In the genomic region with DNA sequence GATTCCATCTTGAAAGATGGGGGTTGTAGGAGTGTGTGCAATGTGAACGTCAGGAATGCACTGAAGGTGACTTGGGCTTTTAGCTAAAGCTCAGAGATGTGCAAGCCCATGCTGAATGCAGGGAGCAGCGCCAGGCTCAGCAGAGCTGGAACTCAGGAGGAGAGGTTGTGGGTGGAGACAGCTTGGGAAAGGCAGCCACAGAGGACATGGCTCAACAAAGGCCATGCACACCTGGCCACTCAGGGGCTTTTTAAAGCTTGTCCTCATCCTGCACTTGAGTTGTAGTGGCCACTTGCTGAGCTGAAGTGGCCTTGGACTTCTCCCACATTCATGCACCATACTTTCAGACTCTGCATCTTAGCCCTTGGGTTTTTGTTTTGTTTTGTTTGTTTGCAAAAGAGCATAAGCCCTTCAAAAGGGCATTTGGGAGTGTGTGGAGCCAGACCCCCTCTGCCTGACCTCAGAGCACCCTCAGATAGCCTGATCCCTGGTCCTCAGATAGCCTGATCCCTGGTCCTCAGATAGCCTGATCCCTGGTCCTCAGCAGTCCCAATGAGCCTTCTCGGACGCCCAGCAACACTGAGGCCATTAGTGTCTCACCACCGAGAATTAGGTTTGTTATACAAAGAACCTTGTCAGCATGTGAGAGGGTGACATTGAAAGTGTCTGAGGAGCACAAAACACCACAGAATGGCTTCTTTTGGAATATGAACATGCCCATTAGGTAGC, we compare ENCODE assay signal across 13 cellular contexts. TPM values are rescaled to one million over a fixed set of nuclear protein-coding genes. Genes with fewer than 3 reads are reported as not detected.
DNase-seq lines count a peak whose midpoint lies in the region; ATAC-seq and TF ChIP-seq lines count a peak whose summit lies in the region.
"Had no signal": no experiment of that assay in that cellular context is flagged by ENCODE, and none has a peak within 500 bp of the region (broad histone marks: within the 10 kb centered on the region; RNA-seq: fewer than 3 reads in every experiment).

No MANE protein-coding gene starts in this region.

- no peaks in the 10 kb centered on the region for H3K9me3 Mint-ChIP-seq in activated CD8-positive, alpha-beta T cell treated with anti-CD3 and anti-CD28 coated beads, Interleukin-2, amount 10 ng/mL, durations not matched to agents 7 days and 5 days (ENCODE audit: insufficient read depth)
- H3K9me3 Mint-ChIP-seq in naive thymus-derived CD8-positive, alpha-beta T cell: no peaks in the 10 kb centered on the region

- H3K36me3 Mint-ChIP-seq in activated CD8-positive, alpha-beta T cell treated with anti-CD3 and anti-CD28 coated beads, Interleukin-2, amount 10 ng/mL, durations not matched to agents 7 days and 5 days (ENCODE audit: low read depth): peaks cover 87% of the 10 kb centered on the region
- H3K36me3 Mint-ChIP-seq in naive thymus-derived CD8-positive, alpha-beta T cell: peaks cover 18 to 61% (median 31%) of the 10 kb centered on the region in 3 donors

- no peak overlapping the region for H3K4me3 ChIP-seq in foreskin fibroblast (ENCODE audit: low read depth in 1 of 2, low read length in 2 of 2)
- H3K4me3 ChIP-seq: A549, uterus had no signal

- H3K4me1 Mint-ChIP-seq in activated CD8-positive, alpha-beta T cell treated with anti-CD3 and anti-CD28 coated beads, Interleukin-2, amount 10 ng/mL, durations not matched to agents 7 days and 5 days (ENCODE audit: low read depth): peaks cover 98% of the 10 kb centered on the region
- H3K4me1 Mint-ChIP-seq in naive thymus-derived CD8-positive, alpha-beta T cell: peaks cover 56 to 100% (median 99%) of the 10 kb centered on the region in 4 donors

- peak overlapping the region; percentile 99 for H3K27ac ChIP-seq in KOPT-K1 (ENCODE audit: low read depth, low read length, poor library complexity, severe bottlenecking)
- H3K27ac ChIP-seq: A549, uterus had no signal

- no peak overlapping the region for H3K4me3 Mint-ChIP-seq in activated CD8-positive, alpha-beta T cell treated with anti-CD3 and anti-CD28 coated beads, Interleukin-2, amount 10 ng/mL, durations not matched to agents 7 days and 5 days
- peak overlapping the region; percentile 60 to 89 (median 81) for H3K4me3 Mint-ChIP-seq in naive thymus-derived CD8-positive, alpha-beta T cell

- CTCF ChIA-PET in activated CD8-positive, alpha-beta T cell treated with anti-CD3 and anti-CD28 coated beads, Interleukin-2, amount 10 ng/mL, durations not matched to agents 7 days and 5 days (lab: Charles Lee): interaction anchor here (1.2 to 7.2 kb wide), 5 partner anchors 14 to 77 kb away, joined by 3 to 79 read pairs (median 4); no protein-coding TSS in a partner anchor

- no peaks in the 10 kb centered on the region for H3K9me3 ChIP-seq in KOPT-K1 (ENCODE audit: insufficient read depth, low read length, poor library complexity, severe bottlenecking)
- H3K9me3 ChIP-seq: A549, uterus had no signal

- DNase-seq in NCI-H345 (lab: John Stamatoyannopoulos, UW) (peak; percentile 31), NCI-H345 treated with DMSO at 0.1 percent for 48 hours (lab: John Stamatoyannopoulos, UW; ENCODE audit: unreplicated experiment) (no peak), foreskin fibroblast (no peak), mucosa of gallbladder (ENCODE audit: low spot score) (no peak)
- no peak for DNase-seq in activated CD8-positive, alpha-beta T cell treated with anti-CD3 and anti-CD28 coated beads, Interleukin-2, amount 10 ng/mL, durations not matched to agents 7 days and 5 days
- no peak for DNase-seq in naive thymus-derived CD8-positive, alpha-beta T cell
- DNase-seq: small intestine, uterus had no signal

- peaks cover 48% of the 10 kb centered on the region for H3K36me3 ChIP-seq in KOPT-K1 (ENCODE audit: insufficient read depth, low read length)
- H3K36me3 ChIP-seq: uterus had no signal

- no peak for ATAC-seq in activated CD8-positive, alpha-beta T cell treated with anti-CD3 and anti-CD28 coated beads, Interleukin-2, amount 10 ng/mL, durations not matched to agents 7 days and 5 days
- no peak for ATAC-seq in naive thymus-derived CD8-positive, alpha-beta T cell
- ATAC-seq in HG03039 (IDR thresholded peaks at IDR 0.05; ENCODE audit: unreplicated experiment): no peak
- ATAC-seq: A549 had no signal

- TF ChIP-seq CTCF in foreskin fibroblast (IDR thresholded peaks at IDR 0.05; ENCODE audit: low read depth, low read length): no peak

- POLR2A ChIA-PET in activated CD8-positive, alpha-beta T cell treated with anti-CD3 and anti-CD28 coated beads, Interleukin-2, amount 10 ng/mL, durations not matched to agents 7 days and 5 days (lab: Charles Lee): interaction anchor here (0.5 to 1.0 kb wide), 2 partner anchors 23 to 231 kb away, joined by 3 to 6 read pairs; no protein-coding TSS in a partner anchor
- POLR2A ChIA-PET in naive thymus-derived CD8-positive, alpha-beta T cell (lab: Charles Lee): interaction anchor here (0.6 to 7.4 kb wide), 15 partner anchors 9 to 338 kb away, joined by 3 to 58 read pairs (median 5); a partner anchor contains a TSS

- peak overlapping the region; percentile 58 for H3K27ac Mint-ChIP-seq in activated CD8-positive, alpha-beta T cell treated with anti-CD3 and anti-CD28 coated beads, Interleukin-2, amount 10 ng/mL, durations not matched to agents 7 days and 5 days
- H3K27ac Mint-ChIP-seq in naive thymus-derived CD8-positive, alpha-beta T cell: peak overlapping the region in 6 of 10 donors; percentile 95 to 99 (median 97)

- H3K27me3 Mint-ChIP-seq in activated CD8-positive, alpha-beta T cell treated with anti-CD3 and anti-CD28 coated beads, Interleukin-2, amount 10 ng/mL, durations not matched to agents 7 days and 5 days (ENCODE audit: low read depth): no peaks in the 10 kb centered on the region
- no peaks in the 10 kb centered on the region for H3K27me3 Mint-ChIP-seq in naive thymus-derived CD8-positive, alpha-beta T cell

RNA-seq across cellular contexts. Expression of a gene that starts 12.5 kb away (rescaled TPM):
- 1 to 10 TPM; 8.6 to 8.7 TPM for total RNA-seq in activated CD8-positive, alpha-beta T cell treated with anti-CD3 and anti-CD28 coated beads, Interleukin-2, amount 10 ng/mL, durations not matched to agents 7 days and 5 days
- total RNA-seq in naive thymus-derived CD8-positive, alpha-beta T cell: 10 to 100 TPM; 11.8 to 14.2 TPM
- polyA plus RNA-seq in naive thymus-derived CD8-positive, alpha-beta T cell: 1 to 10 TPM; 1.5 to 3.5 (median 2.8) TPM
- 0.66 TPM for total RNA-seq in mucosa of gallbladder
- total RNA-seq: astrocyte, HT1080, uterus had no signal
- polyA plus RNA-seq: A549 had no signal

RNA-seq across cellular contexts. Expression of a gene that starts 46.8 kb away (rescaled TPM):
- 100 to 1,000 TPM; 235 to 239 TPM for total RNA-seq in activated CD8-positive, alpha-beta T cell treated with anti-CD3 and anti-CD28 coated beads, Interleukin-2, amount 10 ng/mL, durations not matched to agents 7 days and 5 days
- 100 to 1,000 TPM; 202 TPM for total RNA-seq in naive thymus-derived CD8-positive, alpha-beta T cell
- 100 to 1,000 TPM in 2 of 3 donors, 10 to 100 TPM in 1; 88.3 to 176 (median 133) TPM for polyA plus RNA-seq in naive thymus-derived CD8-positive, alpha-beta T cell
- 9.8 TPM for total RNA-seq in mucosa of gallbladder
- polyA plus RNA-seq: A549 had no signal

RNA-seq across cellular contexts. Expression of a gene that starts 47.1 kb away (rescaled TPM):
- under 1 TPM; 0.03 to 0.11 TPM for total RNA-seq in activated CD8-positive, alpha-beta T cell treated with anti-CD3 and anti-CD28 coated beads, Interleukin-2, amount 10 ng/mL, durations not matched to agents 7 days and 5 days
- total RNA-seq in naive thymus-derived CD8-positive, alpha-beta T cell: 1 to 10 TPM in 1 of 2 experiments, under 1 TPM in 1; 0.41 to 1.2 TPM
- polyA plus RNA-seq in naive thymus-derived CD8-positive, alpha-beta T cell: under 1 TPM in 2 of 3 donors, not detected in 1; 0.01 to 0.02 TPM
- total RNA-seq in mucosa of gallbladder: 12.1 TPM
- polyA plus RNA-seq: A549 had no signal

RNA-seq across cellular contexts. Expression of a gene that starts 54.1 kb away (rescaled TPM):
- under 1 TPM in 1 of 2 experiments, not detected in 1; 0.11 TPM for total RNA-seq in activated CD8-positive, alpha-beta T cell treated with anti-CD3 and anti-CD28 coated beads, Interleukin-2, amount 10 ng/mL, durations not matched to agents 7 days and 5 days
- under 1 TPM; 0.26 to 0.36 TPM for total RNA-seq in naive thymus-derived CD8-positive, alpha-beta T cell
- polyA plus RNA-seq in naive thymus-derived CD8-positive, alpha-beta T cell: under 1 TPM; 0.20 to 0.41 (median 0.38) TPM
- 0.09 TPM for total RNA-seq in mucosa of gallbladder
- total RNA-seq: astrocyte, HT1080 had no signal
- polyA plus RNA-seq: A549 had no signal

Comparison
In these comparisons a context has a peak if more than half of its experiments do, and no peak if none do; other contexts are left out.
1. RNA of a gene that starts 46.8 kb away (total RNA-seq): 235 to 239 TPM in activated CD8-positive, alpha-beta T cell treated with anti-CD3 and anti-CD28 coated beads, Interleukin-2, amount 10 ng/mL, durations not matched to agents 7 days and 5 days and 202 TPM in naive thymus-derived CD8-positive, alpha-beta T cell; 9.8 TPM in mucosa of gallbladder (single experiment); every median in the first group is over 10 times any median in the second.